41 cellular contexts compared by ENCODE assay signal in the genomic region with DNA sequence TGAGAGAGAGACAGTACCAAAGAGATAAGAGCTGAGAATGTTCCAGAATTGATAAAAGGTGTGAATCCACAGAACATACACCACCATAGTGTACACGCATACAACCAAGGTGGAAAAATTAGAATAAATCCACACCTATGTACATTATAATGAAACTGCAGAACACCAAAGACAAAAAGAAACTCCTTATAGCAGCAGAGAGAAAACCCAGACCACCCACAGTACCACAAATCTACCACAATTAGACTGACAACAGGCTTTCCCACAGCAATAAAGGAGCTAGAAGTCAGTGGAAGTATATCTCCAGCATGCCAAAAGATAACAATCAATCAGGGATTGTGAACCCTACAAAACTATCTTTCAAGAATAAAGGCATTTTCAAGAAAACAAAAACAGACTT. TPM values are rescaled to one million over a fixed set of nuclear protein-coding genes. Genes with fewer than 3 reads are reported as not detected.
"Had no signal": no experiment of that assay in that cellular context is flagged by ENCODE, and none has a peak within 500 bp of the region (broad histone marks: within the 10 kb centered on the region; RNA-seq: fewer than 3 reads in every experiment).

No MANE protein-coding gene starts in this region.

- H3K27me3 ChIP-seq: MG63 had no signal

- H3K4me3 ChIP-seq: MG63 had no signal

- DNase-seq: Karpas-422, Kasumi-1, MG63, MM.1S, MV-4-11, NCI-H1048, NCI-H1092, NCI-H1092 treated with DMSO at 0.1 percent for 48 hours, NCI-H1105, NCI-H1105 treated with DMSO at 0.1 percent for 48 hours, NCI-H1417, NCI-H1417 treated with DMSO at 0.1 percent for 48 hours, NCI-H1436, NCI-H1436 treated with DMSO at 0.1 percent for 48 hours, NCI-H146, NCI-H1694, NCI-H1694 treated with DMSO at 0.1 percent for 48 hours, NCI-H187, NCI-H187 treated with DMSO at 0.1 percent for 48 hours, NCI-H1930, NCI-H2029, NCI-H2029 treated with DMSO at 0.1 percent for 48 hours, NCI-H2081, NCI-H2081 treated with DMSO at 0.1 percent for 48 hours, NCI-H2107, NCI-H2171, NCI-H2171 treated with DMSO at 0.1 percent for 48 hours, NCI-H2227 treated with DMSO at 0.1 percent for 48 hours, NCI-H226, NCI-H345, NCI-H446, NCI-H446 treated with DMSO at 0.1 percent for 48 hours, NCI-H510A, NCI-H510A treated with DMSO at 0.1 percent for 48 hours, NCI-H524, NCI-H524 treated with DMSO at 0.1 percent for 48 hours, NCI-H526 had no signal

- H3K36me3 ChIP-seq: MG63 had no signal

- H3K9me3 ChIP-seq: MG63 had no signal

RNA-seq across cellular contexts. Expression of gene SCN4B, which starts 31.8 kb away (rescaled TPM):
- total RNA-seq: LHCN-M2, MCF 10A, NCI-H460 had no signal

RNA-seq across cellular contexts. Expression of gene SMIM35, which starts 34.0 kb away (rescaled TPM):
- total RNA-seq: LHCN-M2, M059J, MCF 10A, NCI-H460 had no signal

RNA-seq across cellular contexts. Expression of gene TMPRSS4, which starts 43.9 kb away (rescaled TPM):
- total RNA-seq: LHCN-M2, M059J, MCF 10A, NCI-H460 had no signal

RNA-seq across cellular contexts. Expression of gene SCN2B, which starts 55.6 kb away (rescaled TPM):
- total RNA-seq: LHCN-M2, MCF 10A, NCI-H460 had no signal
